17 cellular contexts compared by ENCODE assay signal in genomic region chr5:167759411-167759821, GRCh38.
DNase-seq lines count a peak whose midpoint lies in the region; ATAC-seq and TF ChIP-seq lines count a peak whose summit lies in the region.
"Had no signal": no experiment of that assay in that cellular context is flagged by ENCODE, and none has a peak within 500 bp of the region (broad histone marks: within the 10 kb centered on the region; RNA-seq: fewer than 3 reads in every experiment).

No MANE protein-coding gene starts in this region.

- H3K9ac ChIP-seq in mesenchymal stem cell (ENCODE audit: low read length): no peak overlapping the region

- H4K91ac ChIP-seq in mesenchymal stem cell (ENCODE audit: low read length): no peak overlapping the region

- H3K27me3 ChIP-seq in MG63 (no peaks in the 10 kb centered on the region), mesenchymal stem cell (ENCODE audit: control insufficient read depth in 1 of 2, insufficient read depth in 1 of 2, low read length in 2 of 2) (no peaks in the 10 kb centered on the region), right cardiac atrium (ENCODE audit: control insufficient read depth, insufficient read depth) (no peaks in the 10 kb centered on the region), gastroesophageal sphincter (peaks cover 9% of the 10 kb centered on the region)
- H3K27me3 ChIP-seq: BE2C had no signal

- no peak for TF ChIP-seq EP300 in gastroesophageal sphincter (IDR thresholded peaks at IDR 0.05)

- DNase-seq in Daoy (ENCODE audit: low read depth): peak; percentile 91
- peak; percentile 65 for DNase-seq in MG63
- peak; percentile 20 to 75 for DNase-seq in cardiac fibroblast (ENCODE audit: low read depth in 2 of 2)
- DNase-seq in mesenchymal stem cell: peak; percentile 6
- DNase-seq in right cardiac atrium: no peak
- no peak for DNase-seq in dermis blood vessel endothelial cell
- DNase-seq: activated CD4-positive, alpha-beta T cell treated with anti-CD3 and anti-CD28 coated beads, Interleukin-2, amount 50 U/mL, for 4 hours; anterior cingulate cortex; BE2C; DMS 273 treated with DMSO at 0.1 percent for 48 hours; foreskin fibroblast; occipital lobe; SHP77 treated with DMSO at 0.1 percent for 48 hours; T1000 had no signal

- peaks cover 7% of the 10 kb centered on the region for H3K4me1 ChIP-seq in mesenchymal stem cell (ENCODE audit: control insufficient read depth, insufficient read depth, low read depth, low read length)
- no peaks in the 10 kb centered on the region for H3K4me1 ChIP-seq in right cardiac atrium (ENCODE audit: control insufficient read depth, insufficient read depth, low read length)
- no peaks in the 10 kb centered on the region for H3K4me1 ChIP-seq in gastroesophageal sphincter
- H3K4me1 ChIP-seq: BE2C had no signal

- no peak overlapping the region for H3K18ac ChIP-seq in mesenchymal stem cell (ENCODE audit: low read depth in 1 of 2, low read length in 2 of 2)

- H3K4ac ChIP-seq in mesenchymal stem cell (ENCODE audit: low read depth in 1 of 2, low read length in 2 of 2): no peak overlapping the region

- intact Hi-C loops in right cardiac atrium (cut with DNase I): no loop called here

- H3K4me3 ChIP-seq in MG63 (no peak overlapping the region), cardiac fibroblast (replicated peaks in 1 of 2; ENCODE audit: low read depth in 2 of 2, low read length in 2 of 2) (no peak overlapping the region), mesenchymal stem cell (ENCODE audit: insufficient read depth in 1 of 2, low read depth in 1 of 2, low read length in 2 of 2) (no peak overlapping the region), right cardiac atrium (ENCODE audit: low read length) (no peak overlapping the region), gastroesophageal sphincter (no peak overlapping the region)

- no peak overlapping the region for H3K23ac ChIP-seq in mesenchymal stem cell (ENCODE audit: low read length in 2 of 2)

- no peak overlapping the region for H2BK120ac ChIP-seq in mesenchymal stem cell (ENCODE audit: low read depth, low read length)

- H3K27ac ChIP-seq in mesenchymal stem cell (ENCODE audit: low read length, poor library complexity, severe bottlenecking) (peak overlapping the region; percentile 67), right cardiac atrium (ENCODE audit: low read length) (no peak overlapping the region), gastroesophageal sphincter (no peak overlapping the region)
- H3K27ac ChIP-seq: HL-60 had no signal

- H2BK5ac ChIP-seq in mesenchymal stem cell (ENCODE audit: low read depth, low read length, poor library complexity, severe bottlenecking): no peak overlapping the region

- H3K9me3 ChIP-seq in MG63 (no peaks in the 10 kb centered on the region), mesenchymal stem cell (ENCODE audit: control insufficient read depth, low read length) (no peaks in the 10 kb centered on the region), right cardiac atrium (ENCODE audit: control insufficient read depth, low read length) (no peaks in the 10 kb centered on the region), gastroesophageal sphincter (no peaks in the 10 kb centered on the region)
- H3K9me3 ChIP-seq: BE2C had no signal

- H2BK12ac ChIP-seq in mesenchymal stem cell (ENCODE audit: low read length in 2 of 2): no peak overlapping the region

- TF ChIP-seq POLR2A in gastroesophageal sphincter (IDR thresholded peaks at IDR 0.05): no peak

- peak overlapping the region; percentile 82 for H2AK5ac ChIP-seq in mesenchymal stem cell (ENCODE audit: low read length, severe bottlenecking)

- H2BK15ac ChIP-seq in mesenchymal stem cell (ENCODE audit: low read depth, poor library complexity, severe bottlenecking): no peak overlapping the region

- no peak overlapping the region for H3K4me2 ChIP-seq in mesenchymal stem cell (ENCODE audit: low read length, poor library complexity, severe bottlenecking)

- H4K8ac ChIP-seq in mesenchymal stem cell (ENCODE audit: low read length): no peak overlapping the region

- TF ChIP-seq CTCF in cardiac fibroblast (IDR thresholded peaks at IDR 0.05; ENCODE audit: low read depth, low read length) (no peak), gastroesophageal sphincter (IDR thresholded peaks at IDR 0.05) (no peak)

- no peaks in the 10 kb centered on the region for H3K36me3 ChIP-seq in MG63
- no peaks in the 10 kb centered on the region for H3K36me3 ChIP-seq in mesenchymal stem cell (ENCODE audit: control insufficient read depth in 1 of 2, insufficient read depth in 2 of 2, low read depth in 1 of 2, low read length in 2 of 2)
- H3K36me3 ChIP-seq in gastroesophageal sphincter: no peaks in the 10 kb centered on the region
- H3K36me3 ChIP-seq: BE2C had no signal

- ATAC-seq in right cardiac atrium: no peak
- ATAC-seq in gastroesophageal sphincter: no peak
- no peak for ATAC-seq in GM21390 (IDR thresholded peaks at IDR 0.05; ENCODE audit: unreplicated experiment)

- no peak overlapping the region for H2AFZ ChIP-seq in mesenchymal stem cell (ENCODE audit: low read depth, low read length)

- H3K14ac ChIP-seq in mesenchymal stem cell (ENCODE audit: low read length in 2 of 2): no peak overlapping the region

- WGBS in mesenchymal stem cell: 33% methylated on average over 2 of the region's 2 CpGs
- WGBS in right cardiac atrium: 60% methylated on average over 2 of the region's 2 CpGs
- WGBS in gastroesophageal sphincter (ENCODE audit: low coverage in 1 of 2), 2 donors: 50 to 73% methylated on average over 2 of the region's 2 CpGs

- H3K79me1 ChIP-seq in mesenchymal stem cell (replicated peaks; ENCODE audit: low read length, poor library complexity, severe bottlenecking): peaks cover 9% of the 10 kb centered on the region

Comparison
In these comparisons a context has a peak if more than half of its experiments do, and no peak if none do; other contexts are left out.
1. DNase-seq: peak in Daoy (single experiment), MG63 (single experiment), cardiac fibroblast (2 of 2) and mesenchymal stem cell (single experiment); none in right cardiac atrium (0 of 3) and dermis blood vessel endothelial cell (single experiment).